In the genomic region with DNA sequence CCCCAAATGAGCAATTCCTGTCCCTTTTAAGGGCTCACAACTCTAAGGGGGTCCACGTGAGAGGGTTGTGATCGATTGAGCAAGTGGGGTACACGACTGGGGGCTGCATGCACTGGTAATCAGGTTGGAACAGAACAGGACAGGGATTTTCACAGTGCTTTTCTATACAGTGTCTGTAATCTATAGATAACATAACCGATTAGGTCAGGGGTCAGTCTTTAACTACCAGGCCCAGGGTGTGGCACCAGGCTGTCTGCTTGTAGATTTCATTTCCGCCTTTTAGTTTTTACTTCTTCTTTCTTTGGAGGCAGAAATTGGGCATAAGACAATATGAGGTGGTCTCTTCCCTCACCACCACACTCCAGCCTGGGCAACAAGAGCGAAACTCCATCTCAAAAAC, we compare ENCODE assay signal across 1 cellular context.
TF ChIP-seq lines count a peak whose summit lies in the region.

No MANE protein-coding gene starts in this region.

TF ChIP-seq in K562, 482 proteins besides CTCF, POLR2A, EP300 and RAD21:
- TF ChIP-seq NCOR1 (IDR thresholded peaks at IDR 0.05) (peak; percentile 27; the same call in 1 of the 2 replicates), KLF16 (IDR thresholded peaks at IDR 0.05) (peak; percentile 15; the same call in 1 of the 2 replicates), TAL1 (IDR thresholded peaks at IDR 0.05) (peak; percentile 60), NR2C1 (IDR thresholded peaks at IDR 0.05) (peak; percentile 46), NR2C1 (tag; IDR thresholded peaks at IDR 0.05) (peak; percentile 73), CBFA2T2 (conservative IDR thresholded peaks at IDR 0.05) (peak; percentile 58; the same call in 1 of the 2 replicates), ARID1B (IDR thresholded peaks at IDR 0.05) (peak; percentile 62; the same call in 1 of the 2 replicates), GATA2 (CRISPR knock-in tag; IDR thresholded peaks at IDR 0.05) (peak; percentile 31; the same call in 1 of the 2 replicates), TCF3 (CRISPR knock-in tag; IDR thresholded peaks at IDR 0.05) (peak; percentile 78), KDM1A (IDR thresholded peaks at IDR 0.05) (peak; percentile 31 to 42; a peak in 3 of 4 replicates), CBFA2T3 (IDR thresholded peaks at IDR 0.05) (peak; percentile 69)
